ENCODE assay signal across 23 cellular contexts in the genomic region with DNA sequence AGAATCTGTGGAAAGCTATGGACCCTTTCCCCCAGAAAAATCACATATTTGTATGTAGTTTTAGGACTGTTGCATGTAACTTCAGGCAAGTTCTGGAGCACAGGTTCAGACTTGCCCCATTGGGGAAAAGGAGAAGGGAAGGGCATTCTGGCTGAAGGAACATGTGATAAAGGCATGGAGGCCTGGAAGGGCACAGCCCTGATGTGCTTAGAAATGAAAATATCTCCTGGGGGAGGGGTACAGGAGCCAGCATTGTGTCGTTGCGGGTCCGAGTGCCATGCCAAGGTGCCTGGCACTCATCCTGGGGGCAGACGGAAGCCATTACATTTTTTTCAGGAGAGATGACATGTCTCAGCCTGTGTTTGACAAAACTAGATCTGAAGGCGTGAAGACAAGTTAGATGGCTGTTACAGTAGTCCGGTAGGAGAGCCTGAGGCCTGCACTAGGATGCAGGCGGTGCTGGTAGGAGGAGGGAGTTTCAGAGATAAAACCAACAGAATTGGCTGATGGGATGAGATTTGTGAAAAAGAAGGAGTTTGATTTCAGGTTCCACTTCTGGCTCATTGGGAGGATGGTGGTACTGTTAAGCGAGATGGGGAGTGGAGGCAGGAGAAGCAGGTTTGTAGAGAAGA.
DNase-seq lines count a peak whose midpoint lies in the region; ATAC-seq and TF ChIP-seq lines count a peak whose summit lies in the region.
"Had no signal": no experiment of that assay in that cellular context is flagged by ENCODE, and none has a peak within 500 bp of the region (broad histone marks: within the 10 kb centered on the region; RNA-seq: fewer than 3 reads in every experiment).

No MANE protein-coding gene starts in this region.

- CTCF ChIA-PET in PC-9 (lab: Charles Lee) = no interaction called here

- peaks cover 11% of the 10 kb centered on the region for H3K4me1 Mint-ChIP-seq in T-helper 2 cell treated with Interferon-gamma antibody and Interleukin-4, amounts not matched to agents 5 μg/mL and 100 μg/mL, for 36 hours (ENCODE audit: low read depth)
- H3K4me1 Mint-ChIP-seq: activated naive CD8-positive, alpha-beta T cell treated with anti-CD3 and anti-CD28 coated beads, Interleukin-2, amount 50 U/mL, for 24 hours had no signal

- TF ChIP-seq POLR2A in esophagus squamous epithelium (IDR thresholded peaks at IDR 0.05) (no peak), sigmoid colon (IDR thresholded peaks at IDR 0.05) (no peak), thyroid gland (IDR thresholded peaks at IDR 0.05) (no peak)

- H3K4me3 ChIP-seq in ACC112 (ENCODE audit: low read depth, low read length) (0 out of 2 replicates have a peak overlapping the region, but pooled peaks have one; percentile 25), PC-9 (no peak overlapping the region), esophagus squamous epithelium (no peak overlapping the region), sigmoid colon (no peak overlapping the region), thyroid gland (replicated peaks in 1 of 3) (no peak overlapping the region)
- H3K4me3 ChIP-seq: BLaER1, prostate gland, skin epidermis had no signal

- H3K4me3 Mint-ChIP-seq in T-helper 2 cell treated with Interferon-gamma antibody and Interleukin-4, amounts not matched to agents 5 μg/mL and 100 μg/mL, for 36 hours = no peak overlapping the region
- H3K4me3 Mint-ChIP-seq: activated CD4-positive, alpha-beta T cell treated with anti-CD3 and anti-CD28 coated beads, Interleukin-2, amount 10 ng/mL, durations not matched to agents 7 days and 5 days; activated naive CD8-positive, alpha-beta T cell treated with anti-CD3 and anti-CD28 coated beads, Interleukin-2, amount 50 U/mL, for 24 hours; activated T-cell treated with anti-CD3 and anti-CD28 coated beads, Interleukin-2, amount 50 U/mL, for 4 hours; stimulated activated naive CD8-positive, alpha-beta T cell treated with anti-CD3 and anti-CD28 coated beads, Interleukin-15, amount 100 ng/mL, for 72 hours; type B pancreatic cell had no signal

- H3K27me3 ChIP-seq in ACC112 (ENCODE audit: insufficient read depth, low read length) (no peaks in the 10 kb centered on the region), PC-9 (ENCODE audit: insufficient read depth, low read depth) (no peaks in the 10 kb centered on the region), esophagus squamous epithelium (no peaks in the 10 kb centered on the region), sigmoid colon (no peaks in the 10 kb centered on the region), thyroid gland (no peaks in the 10 kb centered on the region)
- H3K27me3 ChIP-seq: BLaER1 had no signal

- H3K79me2 ChIP-seq in ACC112 (ENCODE audit: control insufficient read depth, insufficient read depth, low read length, unreplicated experiment) = peaks cover 97% of the 10 kb centered on the region
- H3K79me2 ChIP-seq in PC-9 (ENCODE audit: low read depth) = peaks cover 86% of the 10 kb centered on the region

- ATAC-seq in HG03520 (IDR thresholded peaks at IDR 0.05; ENCODE audit: unreplicated experiment) = no peak
- ATAC-seq: activated naive CD8-positive, alpha-beta T cell treated with anti-CD3 and anti-CD28 coated beads, Interleukin-2, amount 50 U/mL, for 24 hours; activated T-cell treated with anti-CD3 and anti-CD28 coated beads, Interleukin-2, amount 50 U/mL, for 4 hours; stimulated activated naive CD8-positive, alpha-beta T cell treated with anti-CD3 and anti-CD28 coated beads, Interleukin-15, amount 100 ng/mL, for 72 hours had no signal

- no peaks in the 10 kb centered on the region for H4K20me1 ChIP-seq in PC-9 (ENCODE audit: insufficient read depth)
- H4K20me1 ChIP-seq: BLaER1 had no signal

- H2AFZ ChIP-seq in ACC112 (ENCODE audit: low read length, unreplicated experiment) (no peak overlapping the region), PC-9 (no peak overlapping the region)

- H3K9me3 ChIP-seq in PC-9 (ENCODE audit: insufficient read depth, low read depth) = no peaks in the 10 kb centered on the region
- no peaks in the 10 kb centered on the region for H3K9me3 ChIP-seq in esophagus squamous epithelium
- no peaks in the 10 kb centered on the region for H3K9me3 ChIP-seq in sigmoid colon
- no peaks in the 10 kb centered on the region for H3K9me3 ChIP-seq in thyroid gland
- H3K9me3 ChIP-seq: prostate gland had no signal

- H3K27ac Mint-ChIP-seq in T-helper 2 cell treated with Interferon-gamma antibody and Interleukin-4, amounts not matched to agents 5 μg/mL and 100 μg/mL, for 36 hours = no peak overlapping the region
- H3K27ac Mint-ChIP-seq: activated CD4-positive, alpha-beta T cell treated with anti-CD3 and anti-CD28 coated beads, Interleukin-2, amount 10 ng/mL, durations not matched to agents 7 days and 5 days; activated naive CD8-positive, alpha-beta T cell treated with anti-CD3 and anti-CD28 coated beads, Interleukin-2, amount 50 U/mL, for 24 hours; stimulated activated naive CD8-positive, alpha-beta T cell treated with anti-CD3 and anti-CD28 coated beads, Interleukin-15, amount 100 ng/mL, for 72 hours; type B pancreatic cell had no signal

- POLR2A ChIA-PET in PC-9 (lab: Charles Lee; ENCODE audit: unreplicated experiment) = no interaction called here

- WGBS in esophagus squamous epithelium, 2 donors = 50 to 52% methylated on average over 8 of the region's 8 CpGs
- 92 to 95% methylated on average over 8 of the region's 8 CpGs for WGBS in sigmoid colon, 2 donors
- WGBS in thyroid gland, 2 donors = 93 to 96% methylated on average over 8 of the region's 8 CpGs

- no peaks in the 10 kb centered on the region for H3K36me3 Mint-ChIP-seq in T-helper 2 cell treated with Interferon-gamma antibody and Interleukin-4, amounts not matched to agents 5 μg/mL and 100 μg/mL, for 36 hours (ENCODE audit: low read depth)

- H3F3A ChIP-seq in PC-9 (ENCODE audit: insufficient read depth, low read depth) = peaks cover 26% of the 10 kb centered on the region

- H3K4me1 ChIP-seq in ACC112 (ENCODE audit: control insufficient read depth, insufficient read depth, low read length, unreplicated experiment) = peaks cover 79% of the 10 kb centered on the region
- peaks cover 46% of the 10 kb centered on the region for H3K4me1 ChIP-seq in PC-9 (replicated peaks; ENCODE audit: insufficient read depth)
- H3K4me1 ChIP-seq in esophagus squamous epithelium = peaks cover 7 to 39% (median 21%) of the 10 kb centered on the region in 3 donors
- H3K4me1 ChIP-seq in sigmoid colon = peaks cover 0 to 88% (median 74%) of the 10 kb centered on the region in 4 donors
- H3K4me1 ChIP-seq in thyroid gland = peaks cover 0 to 18% of the 10 kb centered on the region in 2 donors
- H3K4me1 ChIP-seq: prostate gland had no signal

- H3K9me3 Mint-ChIP-seq in T-helper 2 cell treated with Interferon-gamma antibody and Interleukin-4, amounts not matched to agents 5 μg/mL and 100 μg/mL, for 36 hours = no peaks in the 10 kb centered on the region
- H3K9me3 Mint-ChIP-seq: activated CD4-positive, alpha-beta T cell treated with anti-CD3 and anti-CD28 coated beads, Interleukin-2, amount 10 ng/mL, durations not matched to agents 7 days and 5 days; activated naive CD8-positive, alpha-beta T cell treated with anti-CD3 and anti-CD28 coated beads, Interleukin-2, amount 50 U/mL, for 24 hours; activated T-cell treated with anti-CD3 and anti-CD28 coated beads, Interleukin-2, amount 50 U/mL, for 4 hours; stimulated activated naive CD8-positive, alpha-beta T cell treated with anti-CD3 and anti-CD28 coated beads, Interleukin-15, amount 100 ng/mL, for 72 hours had no signal

- H3K36me3 ChIP-seq in ACC112 (ENCODE audit: insufficient read depth, low read length) (peaks cover 19% of the 10 kb centered on the region; the same call in 1 of the 2 replicates), PC-9 (ENCODE audit: low read depth) (no peaks in the 10 kb centered on the region), esophagus squamous epithelium (peaks cover 0 to 10% (median 0%) of the 10 kb centered on the region in 3 donors), sigmoid colon (no peaks in the 10 kb centered on the region), thyroid gland (no peaks in the 10 kb centered on the region)
- H3K36me3 ChIP-seq: BLaER1, prostate gland had no signal

- H3K4me2 ChIP-seq in PC-9 = no peak overlapping the region; the same call in 1 of the 2 replicates
- H3K4me2 ChIP-seq: BLaER1 had no signal

- no TSS peak for BruUV-seq in PC-9 (replicated peaks; lab: Mats Ljungman, UMichigan)

- H3K9me2 ChIP-seq in PC-9 (ENCODE audit: insufficient read depth) = no peaks in the 10 kb centered on the region

- intact Hi-C loops in PC-9 (cut with micrococcal nuclease; ENCODE audit: unreplicated experiment) = loop anchor here (2.0 kb wide), 1 partner anchor 46 kb away; no protein-coding TSS in a partner anchor
- intact Hi-C loops in esophagus squamous epithelium (cut with DNase I) = no loop called here
- intact Hi-C loops in sigmoid colon (cut with DNase I) = no loop called here
- intact Hi-C loops in thyroid gland (cut with DNase I) = no loop called here

- no peak for DNase-seq in PC-9
- DNase-seq in esophagus squamous epithelium (lab: John Stamatoyannopoulos, UW) = no peak
- DNase-seq in sigmoid colon = no peak
- DNase-seq in HT-29 (ENCODE audit: low spot score) = no peak
- DNase-seq in thyroid gland = no peak
- no peak for DNase-seq in T-helper 2 cell treated with Interferon-gamma antibody and Interleukin-4, amounts not matched to agents 5 μg/mL and 100 μg/mL, for 36 hours (ENCODE audit: low spot score)
- DNase-seq: activated CD4-positive, alpha-beta T cell treated with anti-CD3 and anti-CD28 coated beads, Interleukin-2, amount 10 ng/mL, durations not matched to agents 7 days and 5 days; activated naive CD8-positive, alpha-beta T cell treated with anti-CD3 and anti-CD28 coated beads, Interleukin-2, amount 50 U/mL, for 24 hours; activated T-cell treated with anti-CD3 and anti-CD28 coated beads, Interleukin-2, amount 50 U/mL, for 4 hours; DMS79 treated with DMSO at 0.1 percent for 48 hours; foreskin melanocyte; Karpas-422; NCI-H446; OCI-M1; SHP77 treated with DMSO at 0.1 percent for 48 hours; stimulated activated CD8-positive, alpha-beta memory T cell treated with anti-CD3 and anti-CD28 coated beads, Interleukin-4, amount 100 ng/mL, for 48 hours; stimulated activated naive CD8-positive, alpha-beta T cell treated with anti-CD3 and anti-CD28 coated beads, Interleukin-15, amount 100 ng/mL, for 72 hours had no signal

- peak overlapping the region; percentile 96 for H3K27ac ChIP-seq in ACC112 (ENCODE audit: low read depth, low read length)
- H3K27ac ChIP-seq in PC-9 = peak overlapping the region; percentile 88
- peak overlapping the region; percentile 25 to 67 (median 58) for H3K27ac ChIP-seq in esophagus squamous epithelium
- peak overlapping the region in 3 of 4 donors; percentile 12 to 55 (median 49) for H3K27ac ChIP-seq in sigmoid colon
- no peak overlapping the region for H3K27ac ChIP-seq in thyroid gland
- H3K27ac ChIP-seq: BLaER1, prostate gland had no signal

- TF ChIP-seq CTCF in PC-9 (conservative IDR thresholded peaks at IDR 0.05) (no peak), esophagus squamous epithelium (IDR thresholded peaks at IDR 0.05) (no peak), sigmoid colon (IDR thresholded peaks at IDR 0.05) (no peak), thyroid gland (IDR thresholded peaks at IDR 0.05) (no peak)

- H3K27me3 Mint-ChIP-seq in T-helper 2 cell treated with Interferon-gamma antibody and Interleukin-4, amounts not matched to agents 5 μg/mL and 100 μg/mL, for 36 hours (ENCODE audit: low read depth) = peaks cover 27% of the 10 kb centered on the region
- H3K27me3 Mint-ChIP-seq: type B pancreatic cell had no signal

- no peak for TF ChIP-seq EP300 in sigmoid colon (IDR thresholded peaks at IDR 0.05)

Comparison
In these comparisons a context has a peak if more than half of its experiments do, and no peak if none do; other contexts are left out.
1. H3K27ac ChIP-seq: peak in ACC112 (single experiment), PC-9 (single experiment), esophagus squamous epithelium (4 of 4) and sigmoid colon (3 of 4); none in thyroid gland (0 of 3).